Comparison of ENCODE assay signal across 1 cellular context in genomic region chr2:70328921-70329561, GRCh38.
A peak's percentile ranks its signal among the peaks of the same experiment; 100 is the strongest.
TF ChIP-seq lines count a peak whose summit lies in the region.

No MANE protein-coding gene starts in this region.

TF ChIP-seq in HCT116, 20 proteins besides CTCF, POLR2A, EP300 and RAD21 (continued from another document):
- TF ChIP-seq ZBTB33 (IDR thresholded peaks at IDR 0.05; ENCODE audit: extremely low read depth, insufficient replicate concordance, low read length) (peak; percentile 70), SRF (IDR thresholded peaks at IDR 0.05; ENCODE audit: low read depth) (peak; percentile 70), JUND (IDR thresholded peaks at IDR 0.05) (peak; percentile 92), ELF1 (IDR thresholded peaks at IDR 0.05; ENCODE audit: borderline replicate concordance, low read depth) (no peak; the same call in 1 of the 2 replicates), SP1 (IDR thresholded peaks at IDR 0.05; ENCODE audit: low read depth) (peak; percentile 96), TCF7L2 (IDR thresholded peaks at IDR 0.05; ENCODE audit: borderline replicate concordance, extremely low read depth, insufficient read depth, insufficient read length) (peak; percentile 96), EZH2 (IDR thresholded peaks at IDR 0.05) (no peak), CEBPB (IDR thresholded peaks at IDR 0.05; ENCODE audit: low read depth) (peak; percentile 89), EGR1 (IDR thresholded peaks at IDR 0.05; ENCODE audit: low read depth) (peak; percentile 52), CBX3 (IDR thresholded peaks at IDR 0.05; ENCODE audit: low read depth) (peak; percentile 100), FOSL1 (IDR thresholded peaks at IDR 0.05; ENCODE audit: low read depth) (peak; percentile 77), EZH2phosphoT487 (IDR thresholded peaks at IDR 0.05; ENCODE audit: borderline replicate concordance) (no peak), MAX (IDR thresholded peaks at IDR 0.05) (peak; percentile 93)
